ENCODE assay signal across 8 cellular contexts in the genomic region with DNA sequence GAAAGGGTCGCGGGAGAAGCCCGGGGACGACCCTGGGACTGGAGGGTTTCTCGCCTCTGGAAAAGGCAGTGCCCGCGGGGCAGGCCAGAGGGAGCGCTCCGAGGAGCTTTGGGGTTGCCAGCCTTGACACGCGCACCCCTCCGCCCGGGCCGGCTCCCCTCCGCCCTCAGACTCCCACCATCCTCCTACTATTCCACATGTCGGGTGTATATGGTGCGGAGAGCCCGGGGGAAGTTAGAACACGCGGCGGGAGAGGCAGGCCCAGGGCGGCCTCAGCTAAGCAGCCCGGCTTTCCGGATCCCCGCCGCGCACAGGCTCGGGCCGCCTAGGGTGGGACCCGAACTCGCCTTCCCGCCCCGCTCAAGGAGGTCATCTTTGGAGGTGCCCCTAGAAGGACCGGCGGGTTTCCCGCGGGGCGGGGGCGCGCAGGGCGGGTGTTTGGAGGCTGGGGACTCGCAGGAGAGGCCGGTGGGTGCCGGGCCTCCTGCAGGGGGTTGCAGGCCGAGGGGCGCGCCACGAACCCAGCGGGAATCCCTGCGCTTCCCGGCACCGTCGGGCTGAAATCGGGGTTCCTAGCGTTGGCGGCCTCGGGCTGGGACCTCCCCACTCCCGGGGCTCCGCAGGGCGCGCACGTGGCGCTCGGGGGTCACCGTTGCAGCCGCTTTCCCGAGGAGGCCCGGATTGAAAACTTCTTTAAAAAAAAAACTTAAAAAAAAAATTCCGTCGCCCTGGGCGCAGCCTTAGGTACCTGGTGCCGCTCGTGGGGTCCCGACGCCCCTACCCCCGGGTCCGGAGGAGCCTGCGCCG. TPM values are rescaled to one million over a fixed set of nuclear protein-coding genes. Genes with fewer than 3 reads are reported as not detected.
A peak's percentile ranks its signal among the peaks of the same experiment; 100 is the strongest.
DNase-seq lines count a peak whose midpoint lies in the region; ATAC-seq, FAIRE-seq and TF ChIP-seq lines count a peak whose summit lies in the region.

No MANE protein-coding gene starts in this region.

- peak overlapping the region; percentile 90 to 97 (median 96) for H3K27ac Mint-ChIP-seq in naive B cell

- peak overlapping the region; percentile 85 for H3K4me2 ChIP-seq in DOHH2 (ENCODE audit: low read length)

- no peaks in the 10 kb centered on the region for H3K9me3 Mint-ChIP-seq in naive B cell

- H3K36me3 Mint-ChIP-seq in naive B cell, result no peaks in the 10 kb centered on the region

- H3K4me1 Mint-ChIP-seq in naive B cell, result peaks cover 41 to 52% (median 51%) of the 10 kb centered on the region in 3 donors

- H3K9me3 ChIP-seq in DOHH2 (ENCODE audit: control insufficient read depth, insufficient read depth, low read length), result no peaks in the 10 kb centered on the region

- H3K27me3 ChIP-seq in DOHH2 (ENCODE audit: control insufficient read depth, low read length), result peaks cover 15% of the 10 kb centered on the region

- 0 out of 2 replicates have a peak, but pooled peaks cover 6% of the 10 kb centered on the region for H4K20me1 ChIP-seq in DOHH2 (ENCODE audit: control insufficient read depth, insufficient read depth, low read depth, low read length)

- no peaks in the 10 kb centered on the region for H3K27me3 Mint-ChIP-seq in naive B cell

- peak overlapping the region; percentile 87 for H3K4me3 ChIP-seq in DOHH2 (ENCODE audit: low read length)

- peak overlapping the region; percentile 80 to 95 (median 92) for H3K4me3 Mint-ChIP-seq in naive B cell

- peaks cover 18% of the 10 kb centered on the region for H3F3A ChIP-seq in DOHH2 (ENCODE audit: control insufficient read depth, insufficient read depth)

- DNase-seq in NAMALWA (ENCODE audit: low spot score) (peak; percentile 51), dermis blood vessel endothelial cell (peak; percentile 42), naive B cell (peak; percentile 48), NCI-H1417 treated with DMSO at 0.1 percent for 48 hours (lab: John Stamatoyannopoulos, UW) (no peak), NCI-H2107 treated with DMSO at 0.1 percent for 48 hours (lab: John Stamatoyannopoulos, UW; ENCODE audit: unreplicated experiment) (no peak), DMS53 treated with DMSO at 0.1 percent for 48 hours (lab: John Stamatoyannopoulos, UW; ENCODE audit: unreplicated experiment) (no peak), urothelium cell line (ENCODE audit: low spot score) (no peak)

- H3K27ac ChIP-seq in DOHH2 (ENCODE audit: low read depth, low read length), result peak overlapping the region; percentile 56

- H3K9me2 ChIP-seq in DOHH2 (replicated peaks; ENCODE audit: control insufficient read depth, low read length), result no peaks in the 10 kb centered on the region

- H3K36me3 ChIP-seq in DOHH2 (ENCODE audit: control insufficient read depth, low read length), result peaks cover 22% of the 10 kb centered on the region

- no peak for FAIRE-seq in urothelium cell line (lab: Jason Lieb, UNC)

- TF ChIP-seq CTCF in DOHH2 (IDR thresholded peaks at IDR 0.05; ENCODE audit: low read depth, low read length, poor library complexity, severe bottlenecking), result no peak

- ATAC-seq in naive B cell (ENCODE audit: low read depth in 2 of 2), result peak; percentile 5 to 9

- H3K79me2 ChIP-seq in DOHH2 (ENCODE audit: control insufficient read depth, low read length), result peaks cover 74% of the 10 kb centered on the region

- peaks cover 76% of the 10 kb centered on the region for H3K4me1 ChIP-seq in DOHH2 (ENCODE audit: control insufficient read depth, low read length)

RNA-seq across cellular contexts. Expression of gene NFATC1, which starts 3.7 kb away (rescaled TPM):
- total RNA-seq in dermis blood vessel endothelial cell, result 17.0 and 19.3 TPM in 2 replicates
- 10 to 100 TPM; 35.7 to 77.8 (median 51.1) TPM for polyA plus RNA-seq in naive B cell (ENCODE audit: low read depth in 6 of 6)

Comparison
In these comparisons a context has a peak if more than half of its experiments do, and no peak if none do; other contexts are left out.
1. DNase-seq: peak in NAMALWA (single experiment), dermis blood vessel endothelial cell (single experiment) and naive B cell (single experiment); none in NCI-H1417 treated with DMSO at 0.1 percent for 48 hours (single experiment), NCI-H2107 treated with DMSO at 0.1 percent for 48 hours (single experiment), DMS53 treated with DMSO at 0.1 percent for 48 hours (single experiment) and urothelium cell line (single experiment).